Comparison of ENCODE assay signal across 8 cellular contexts in genomic region chr22:39242809-39243442, GRCh38. TPM values are rescaled to one million over a fixed set of nuclear protein-coding genes. Genes with fewer than 3 reads are reported as not detected.
DNase-seq lines count a peak whose midpoint lies in the region; ATAC-seq and TF ChIP-seq lines count a peak whose summit lies in the region.

No MANE protein-coding gene starts in this region.

- no peaks in the 10 kb centered on the region for H3K36me3 Mint-ChIP-seq in mesothelial cell of epicardium

- H3K4me1 Mint-ChIP-seq in mesothelial cell of epicardium = peaks cover 35% of the 10 kb centered on the region

- H3K36me3 ChIP-seq in ES-I3 (ENCODE audit: insufficient read depth, low read length) = no peaks in the 10 kb centered on the region
- H3K36me3 ChIP-seq in PC-9 (ENCODE audit: low read depth) = peaks cover 3% of the 10 kb centered on the region; the same call in 1 of the 2 replicates

- peak; percentile 73 for TF ChIP-seq CTCF in PC-9 (conservative IDR thresholded peaks at IDR 0.05)
- TF ChIP-seq CTCF in mesothelial cell of epicardium (IDR thresholded peaks at IDR 0.05; ENCODE audit: unreplicated experiment) = no peak

- POLR2A ChIA-PET in PC-9 (lab: Charles Lee; ENCODE audit: unreplicated experiment) = interaction anchor here (0.5 to 1.0 kb wide), 9 partner anchors 23 to 289 kb away, joined by 3 to 11 read pairs (median 5); partner anchors contain the start of gene MIEF1

- intact Hi-C loops in PC-9 (cut with micrococcal nuclease; ENCODE audit: unreplicated experiment) = loop anchor here (10.0 kb wide), 1 partner anchor 282 kb away; the partner anchor contains the start of gene ATF4

- peak overlapping the region; percentile 70 for H2AFZ ChIP-seq in PC-9

- H3F3A ChIP-seq in PC-9 (ENCODE audit: insufficient read depth, low read depth) = peaks cover 61% of the 10 kb centered on the region

- peaks cover 35% of the 10 kb centered on the region for H3K27me3 Mint-ChIP-seq in mesothelial cell of epicardium (ENCODE audit: low read depth)

- CTCF ChIA-PET in PC-9 (lab: Charles Lee) = interaction anchor here (0.7 kb wide), 2 partner anchors 71 to 73 kb away, joined by 3 to 8 read pairs; no protein-coding TSS in a partner anchor

- BruUV-seq in PC-9 (replicated peaks; lab: Mats Ljungman, UMichigan) = no TSS peak

- peak overlapping the region; percentile 98 for H3K4me3 ChIP-seq in PC-9

- H4K20me1 ChIP-seq in PC-9 (ENCODE audit: insufficient read depth) = peaks cover 15% of the 10 kb centered on the region

- H3K27me3 ChIP-seq in PC-9 (ENCODE audit: insufficient read depth, low read depth) = no peaks in the 10 kb centered on the region

- DNase-seq in PC-9 = peak; percentile 78 to 91
- DNase-seq in caudate nucleus (lab: John Stamatoyannopoulos, UW) = peak in 37 of 61 donors; percentile 14 to 76 (median 52)
- DNase-seq in mesothelial cell of epicardium (ENCODE audit: low spot score in 2 of 2, unreplicated experiment in 2 of 2) = peak; percentile 55 to 75
- DNase-seq in GOT3 (lab: John Stamatoyannopoulos, UW) = no peak
- no peak for DNase-seq in NK-92 (lab: John Stamatoyannopoulos, UW; ENCODE audit: unreplicated experiment)

- H3K9me3 ChIP-seq in ES-I3 (ENCODE audit: control insufficient read depth, insufficient read depth, low read length) (no peaks in the 10 kb centered on the region), PC-9 (ENCODE audit: insufficient read depth, low read depth) (no peaks in the 10 kb centered on the region)

- H3K27ac ChIP-seq in PC-9 (peak overlapping the region; percentile 74), caudate nucleus (ENCODE audit: low read depth, low read length) (peak overlapping the region; percentile 87)

- H3K4me3 Mint-ChIP-seq in mesothelial cell of epicardium = peak overlapping the region; percentile 85

- H3K4me2 ChIP-seq in PC-9 = peak overlapping the region; percentile 89

- ATAC-seq in GM19035 (IDR thresholded peaks at IDR 0.05; ENCODE audit: unreplicated experiment) (no peak), GM19395 (IDR thresholded peaks at IDR 0.05; ENCODE audit: unreplicated experiment) (no peak)

- H3K9me3 Mint-ChIP-seq in mesothelial cell of epicardium = no peaks in the 10 kb centered on the region

- H3K4me1 ChIP-seq in ES-I3 (ENCODE audit: insufficient read depth, low read length) (peaks cover 19% of the 10 kb centered on the region; the same call in 1 of the 2 replicates), PC-9 (replicated peaks; ENCODE audit: insufficient read depth) (peaks cover 40% of the 10 kb centered on the region)

- peak overlapping the region; percentile 96 for H3K27ac Mint-ChIP-seq in mesothelial cell of epicardium

- H3K79me2 ChIP-seq in PC-9 (ENCODE audit: low read depth) = peaks cover 58% of the 10 kb centered on the region

- H3K9ac ChIP-seq in ES-I3 (ENCODE audit: low read depth, low read length) = peak overlapping the region; percentile 75; the same call in 1 of the 2 replicates

- no peaks in the 10 kb centered on the region for H3K9me2 ChIP-seq in PC-9 (ENCODE audit: insufficient read depth)

RNA-seq across cellular contexts. Expression of gene PDGFB, which starts 1.9 kb away (rescaled TPM):
- total RNA-seq in PC-9 (2021) (35.5 and 39.7 TPM in 2 replicates), mesothelial cell of epicardium (14.2 to 15.2 TPM (median 14.7 TPM) in 3 replicates)

Comparison
In these comparisons a context has a peak if more than half of its experiments do, and no peak if none do; other contexts are left out.
1. DNase-seq: peak in PC-9 (2 of 2), caudate nucleus (37 of 61) and mesothelial cell of epicardium (2 of 2); none in GOT3 (single experiment) and NK-92 (single experiment).